28 cellular contexts compared by ENCODE assay signal in genomic region chr19:57779220-57779845, GRCh38.
"Had no signal": no experiment of that assay in that cellular context is flagged by ENCODE, and none has a peak within 500 bp of the region (broad histone marks: within the 10 kb centered on the region; RNA-seq: fewer than 3 reads in every experiment).

No MANE protein-coding gene starts in this region.

- DNase-seq: activated CD4-positive, alpha-beta T cell treated with anti-CD3 and anti-CD28 coated beads, Interleukin-2, amount 10 ng/mL, durations not matched to agents 7 days and 5 days; activated CD4-positive, CD25-positive, alpha-beta regulatory T cell treated with anti-CD3 and anti-CD28 coated beads, Interleukin-2, amount 50 U/mL, for 72 hours; activated CD8-positive, alpha-beta memory T cell treated with anti-CD3 and anti-CD28 coated beads, Interleukin-2, amount 10 ng/mL, durations not matched to agents 7 days and 5 days; activated CD8-positive, alpha-beta T cell treated with anti-CD3 and anti-CD28 coated beads for 36 hours; activated effector memory CD4-positive, alpha-beta T cell treated with anti-CD3 and anti-CD28 coated beads, Interleukin-2, amount 50 U/mL, for 16 hours; activated naive CD4-positive, alpha-beta T cell treated with anti-CD3 and anti-CD28 coated beads, Interleukin-2, amount 10 ng/mL, durations not matched to agents 7 days and 5 days; activated T-cell treated with anti-CD3 and anti-CD28 coated beads for 4 hours; body of pancreas; effector CD4-positive, alpha-beta T cell; glutamatergic neuron; kidney glomerular epithelial cell; left ventricle myocardium inferior; midbrain; posterior cingulate gyrus; spleen; stimulated activated CD4-positive, alpha-beta T cell treated with anti-CD3 and anti-CD28 coated beads, Interleukin-4, amount 100 ng/mL, for 1 hour; stimulated activated naive CD4-positive, alpha-beta T cell treated with Interleukin-2 at 50 U/mL for 16 hours; substantia nigra; T-cell; thyroid gland; WERI-Rb-1 had no signal

- H3K4me3 ChIP-seq: body of pancreas, hepatocyte, left ventricle myocardium inferior, thyroid gland had no signal

- H2AFZ ChIP-seq: hepatocyte had no signal

- H3K27me3 Mint-ChIP-seq: activated CD4-positive, alpha-beta T cell treated with anti-CD3 and anti-CD28 coated beads, Interleukin-2, amount 10 ng/mL, durations not matched to agents 7 days and 5 days; activated CD8-positive, alpha-beta memory T cell treated with anti-CD3 and anti-CD28 coated beads, Interleukin-2, amount 10 ng/mL, durations not matched to agents 7 days and 5 days; activated CD8-positive, alpha-beta T cell treated with anti-CD3 and anti-CD28 coated beads for 36 hours; activated naive CD4-positive, alpha-beta T cell treated with anti-CD3 and anti-CD28 coated beads, Interleukin-2, amount 10 ng/mL, durations not matched to agents 7 days and 5 days; dendritic cell treated with granulocyte-macrophage colony-stimulating factor and Interleukin-4, amounts not matched to agents 40 ng/mL and 50 ng/mL, for 4 days; T-cell had no signal

- H3K4me1 ChIP-seq: body of pancreas, thyroid gland had no signal

- FAIRE-seq: endometrium, frontal cortex, TTC549 had no signal

- H3K27ac Mint-ChIP-seq: activated CD4-positive, alpha-beta T cell treated with anti-CD3 and anti-CD28 coated beads, Interleukin-2, amount 10 ng/mL, durations not matched to agents 7 days and 5 days; activated CD8-positive, alpha-beta memory T cell treated with anti-CD3 and anti-CD28 coated beads, Interleukin-2, amount 10 ng/mL, durations not matched to agents 7 days and 5 days; activated CD8-positive, alpha-beta T cell treated with anti-CD3 and anti-CD28 coated beads for 36 hours; activated naive CD4-positive, alpha-beta T cell treated with anti-CD3 and anti-CD28 coated beads, Interleukin-2, amount 10 ng/mL, durations not matched to agents 7 days and 5 days; dendritic cell treated with granulocyte-macrophage colony-stimulating factor and Interleukin-4, amounts not matched to agents 40 ng/mL and 50 ng/mL, for 4 days; nephron; T-cell; T-helper 2 cell treated with Interferon-gamma antibody and Interleukin-4, amounts not matched to agents 5 μg/mL and 100 μg/mL, for 36 hours had no signal

- H3K27ac ChIP-seq: body of pancreas, hepatocyte, left ventricle myocardium inferior, spleen, thyroid gland, WERI-Rb-1 had no signal

- H3K9me3 ChIP-seq: thyroid gland had no signal

- H3K27me3 ChIP-seq: body of pancreas, hepatocyte, spleen, thyroid gland had no signal

- ATAC-seq: activated CD8-positive, alpha-beta memory T cell treated with anti-CD3 and anti-CD28 coated beads, Interleukin-2, amount 10 ng/mL, durations not matched to agents 7 days and 5 days; activated CD8-positive, alpha-beta T cell treated with anti-CD3 and anti-CD28 coated beads for 36 hours; body of pancreas; T-cell had no signal

- H3K4me2 ChIP-seq: hepatocyte had no signal

- H3K4me1 Mint-ChIP-seq: nephron had no signal

- H3K4me3 Mint-ChIP-seq: activated CD4-positive, alpha-beta T cell treated with anti-CD3 and anti-CD28 coated beads, Interleukin-2, amount 10 ng/mL, durations not matched to agents 7 days and 5 days; activated CD8-positive, alpha-beta memory T cell treated with anti-CD3 and anti-CD28 coated beads, Interleukin-2, amount 10 ng/mL, durations not matched to agents 7 days and 5 days; activated CD8-positive, alpha-beta T cell treated with anti-CD3 and anti-CD28 coated beads for 36 hours; activated naive CD4-positive, alpha-beta T cell treated with anti-CD3 and anti-CD28 coated beads, Interleukin-2, amount 10 ng/mL, durations not matched to agents 7 days and 5 days; dendritic cell treated with granulocyte-macrophage colony-stimulating factor and Interleukin-4, amounts not matched to agents 40 ng/mL and 50 ng/mL, for 4 days; nephron; T-cell; T-helper 2 cell treated with Interferon-gamma antibody and Interleukin-4, amounts not matched to agents 5 μg/mL and 100 μg/mL, for 36 hours had no signal
